ENCODE assay signal across 15 cellular contexts in the genomic region with DNA sequence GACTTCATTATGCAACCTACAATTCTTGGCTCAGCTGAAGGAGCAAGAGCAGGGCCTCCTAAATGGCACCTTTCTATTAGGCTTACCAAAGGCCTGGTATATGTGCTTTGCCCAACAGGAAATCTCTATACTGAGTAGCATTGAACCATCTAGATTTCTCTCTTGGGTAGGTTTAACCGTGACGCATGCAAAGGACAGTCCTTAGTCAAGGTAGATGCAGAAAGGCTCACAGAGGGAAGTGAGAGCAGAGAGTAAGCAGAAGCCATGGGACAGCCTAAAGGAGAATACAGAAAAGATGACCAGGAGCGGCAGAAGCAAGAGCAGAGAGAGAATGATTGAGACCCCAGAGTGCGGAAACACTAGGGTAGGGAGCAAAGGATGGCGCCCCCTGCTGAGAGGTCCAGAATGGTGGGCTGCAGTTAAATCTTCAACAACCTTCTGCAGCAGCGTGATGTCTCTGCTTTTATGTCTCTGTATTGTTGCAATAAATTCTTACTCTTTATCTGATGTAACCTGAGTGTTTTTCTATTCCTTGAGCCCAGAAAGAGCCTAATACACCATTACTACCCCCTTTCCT. TPM values are rescaled to one million over a fixed set of nuclear protein-coding genes. Genes with fewer than 3 reads are reported as not detected.
DNase-seq lines count a peak whose midpoint lies in the region; ATAC-seq and TF ChIP-seq lines count a peak whose summit lies in the region.
"Had no signal": no experiment of that assay in that cellular context is flagged by ENCODE, and none has a peak within 500 bp of the region (broad histone marks: within the 10 kb centered on the region; RNA-seq: fewer than 3 reads in every experiment).

No MANE protein-coding gene starts in this region.

- H3K18ac ChIP-seq in IMR-90 (ENCODE audit: low read depth, low read length) = no peak overlapping the region

- H3K36me3 Mint-ChIP-seq in neural crest cell (ENCODE audit: low read depth) = no peaks in the 10 kb centered on the region

- H3K27me3 Mint-ChIP-seq in neural crest cell (ENCODE audit: low read depth) = peaks cover 18% of the 10 kb centered on the region

- TF ChIP-seq POLR2A in IMR-90 (IDR thresholded peaks at IDR 0.05; ENCODE audit: low read depth, low read length) = no peak

- no peak overlapping the region for H3K14ac ChIP-seq in IMR-90 (replicated peaks; ENCODE audit: low read depth, low read length)

- no peaks in the 10 kb centered on the region for H3K9me2 ChIP-seq in SK-N-SH

- no peak overlapping the region for H3K4ac ChIP-seq in IMR-90 (ENCODE audit: low read depth, low read length)

- H4K91ac ChIP-seq in IMR-90 (ENCODE audit: insufficient read depth, low read depth, low read length) = no peak overlapping the region

- no peak overlapping the region for H4K8ac ChIP-seq in IMR-90 (ENCODE audit: low read depth in 2 of 2, low read length in 2 of 2)

- H3K79me1 ChIP-seq in IMR-90 (ENCODE audit: low read depth in 1 of 2, low read length in 2 of 2) = peaks cover 0 to under 1% of the 10 kb centered on the region in 2 experiments; a peak in 1 of 4 replicates

- H3K4me2 ChIP-seq in SK-N-SH (no peak overlapping the region), IMR-90 (ENCODE audit: low read depth, low read length) (no peak overlapping the region)

- no peak for ATAC-seq in SK-N-SH treated with all-trans-retinoic acid at 6 μM for 48 hours
- ATAC-seq in IMR-90 (ENCODE audit: low read depth) = no peak
- ATAC-seq: heart left ventricle, psoas muscle, Right ventricle myocardium inferior had no signal

- no peak for TF ChIP-seq RAD21 in SK-N-SH (IDR thresholded peaks at IDR 0.05; ENCODE audit: low read length)
- TF ChIP-seq RAD21 in IMR-90 (IDR thresholded peaks at IDR 0.05; ENCODE audit: low read length) = no peak

- intact Hi-C loops in IMR-90 (cut with micrococcal nuclease) = no loop called here

- no peaks in the 10 kb centered on the region; the same call in 1 of the 2 replicates for H3K27me3 ChIP-seq in SK-N-SH (ENCODE audit: insufficient read depth)
- peaks cover 11% of the 10 kb centered on the region for H3K27me3 ChIP-seq in IMR-90 (ENCODE audit: control insufficient read depth, insufficient read depth, low read length)
- no peaks in the 10 kb centered on the region for H3K27me3 ChIP-seq in brain microvascular endothelial cell (replicated peaks)

- H2BK5ac ChIP-seq in IMR-90 (ENCODE audit: low read depth, low read length, poor library complexity, severe bottlenecking) = no peak overlapping the region

- H2BK15ac ChIP-seq in IMR-90 (ENCODE audit: low read depth, low read length) = no peak overlapping the region

- peaks cover 3% of the 10 kb centered on the region for H3K9me3 Mint-ChIP-seq in neural crest cell

- TF ChIP-seq CTCF in SK-N-SH (IDR thresholded peaks at IDR 0.05) (peak; percentile 39), IMR-90 (conservative IDR thresholded peaks at IDR 0.05; ENCODE audit: low read depth, low read length) (peak; percentile 12; the same call in 1 of the 2 replicates), brain microvascular endothelial cell (IDR thresholded peaks at IDR 0.05; ENCODE audit: low read depth, low read length, missing control alignments) (peak; percentile 48), neural crest cell (conservative IDR thresholded peaks at IDR 0.05) (peak; percentile 29)

- CTCF ChIA-PET in SK-N-SH (lab: Yijun Ruan, JAX) (no interaction called here), IMR-90 (lab: Yijun Ruan, JAX) (no interaction called here)

- H3K4me1 ChIP-seq in SK-N-SH (ENCODE audit: control insufficient read depth in 1 of 2, insufficient read depth in 2 of 2, low read depth in 1 of 2, low read length in 1 of 2) (peaks cover 0 to 7% of the 10 kb centered on the region in 2 experiments; a peak in 2 of 4 replicates), IMR-90 (ENCODE audit: control insufficient read depth, insufficient read depth, low read length) (0 out of 2 replicates have a peak, but pooled peaks cover 2% of the 10 kb centered on the region)
- H3K4me1 ChIP-seq: psoas muscle had no signal

- no peaks in the 10 kb centered on the region for H3K79me2 ChIP-seq in SK-N-SH (ENCODE audit: insufficient read depth)

- H3K56ac ChIP-seq in IMR-90 (ENCODE audit: extremely low read depth, insufficient read depth, low read length) = no peak overlapping the region

- no peak for TF ChIP-seq EP300 in SK-N-SH (IDR thresholded peaks at IDR 0.05; ENCODE audit: borderline replicate concordance in 1 of 2, low read depth in 1 of 2, low read length in 1 of 2)

- H3K9me1 ChIP-seq in IMR-90 (ENCODE audit: insufficient read depth, low read length) = 0 out of 2 replicates have a peak, but pooled peaks cover 3% of the 10 kb centered on the region

- BruUV-seq in IMR-90 (replicated peaks; lab: Mats Ljungman, UMichigan) = no TSS peak

- no peaks in the 10 kb centered on the region for H3K36me3 ChIP-seq in SK-N-SH (replicated peaks in 1 of 2; ENCODE audit: control insufficient read depth in 1 of 2, insufficient read depth in 2 of 2, low read length in 1 of 2)
- no peaks in the 10 kb centered on the region for H3K36me3 ChIP-seq in IMR-90 (ENCODE audit: control insufficient read depth, insufficient read depth, low read length)
- no peaks in the 10 kb centered on the region for H3K36me3 ChIP-seq in brain microvascular endothelial cell (replicated peaks)
- H3K36me3 ChIP-seq: heart left ventricle, suprapubic skin had no signal

- in situ Hi-C loops in IMR-90 (cut with MboI; ENCODE audit: low sequenced_read_pairs) (no loop called here), brain microvascular endothelial cell (cut with HindIII; ENCODE audit: low pct_ligation_motif_present, low sequenced_read_pairs) (no loop called here)

- H3K23ac ChIP-seq in IMR-90 (ENCODE audit: low read depth, low read length) = no peak overlapping the region

- no peak overlapping the region for H2BK20ac ChIP-seq in IMR-90 (ENCODE audit: low read depth, low read length)

- no peak overlapping the region for H3K9ac ChIP-seq in SK-N-SH
- no peak overlapping the region for H3K9ac ChIP-seq in IMR-90 (ENCODE audit: low read depth, low read length)

- H4K20me1 ChIP-seq in SK-N-SH (ENCODE audit: insufficient read depth) (no peaks in the 10 kb centered on the region), IMR-90 (ENCODE audit: insufficient read depth, low read length) (no peaks in the 10 kb centered on the region)

- no peaks in the 10 kb centered on the region for H3K9me3 ChIP-seq in SK-N-SH
- H3K9me3 ChIP-seq in IMR-90 (ENCODE audit: control insufficient read depth, insufficient read depth, low read length) = no peaks in the 10 kb centered on the region
- H3K9me3 ChIP-seq: heart left ventricle, psoas muscle, suprapubic skin had no signal

- H2AK5ac ChIP-seq in IMR-90 (ENCODE audit: low read depth, low read length) = no peak overlapping the region

- H3K4me3 ChIP-seq in SK-N-SH (ENCODE audit: low read depth in 2 of 2, low read length in 1 of 2) (no peak overlapping the region), IMR-90 (ENCODE audit: insufficient read depth, low read depth, low read length) (no peak overlapping the region), brain microvascular endothelial cell (ENCODE audit: low read depth, low read length) (no peak overlapping the region)
- H3K4me3 ChIP-seq: heart left ventricle, psoas muscle, suprapubic skin had no signal

- POLR2A ChIA-PET in SK-N-SH (lab: Yijun Ruan, JAX) (no interaction called here), IMR-90 (lab: Charles Lee; ENCODE audit: unreplicated experiment) (no interaction called here)

- H2BK120ac ChIP-seq in IMR-90 (ENCODE audit: low read depth, low read length) = no peak overlapping the region

- H3K4me3 Mint-ChIP-seq in neural crest cell = peak overlapping the region; percentile 72

- H4K5ac ChIP-seq in IMR-90 (ENCODE audit: low read depth, low read length) = no peak overlapping the region

- H3K27ac Mint-ChIP-seq in neural crest cell (ENCODE audit: unreplicated experiment) = no peak overlapping the region

- DNase-seq in SK-N-SH (no peak), IMR-90 (no peak), brain microvascular endothelial cell (no peak), neural crest cell (ENCODE audit: low read depth, low spot score) (peak; percentile 20), HuH-7 (ENCODE audit: low spot score) (no peak), cerebellar nuclear complex (lab: John Stamatoyannopoulos, UW) (no peak)
- DNase-seq in central memory CD4-positive, alpha-beta T cell = no peak
- DNase-seq: activated CD4-positive, CD25-positive, alpha-beta regulatory T cell; heart left ventricle; mesenchymal stem cell; NCI-H345; psoas muscle had no signal

- dilution Hi-C loops in IMR-90 (cut with HindIII; ENCODE audit: low sequenced_read_pairs, unreplicated experiment) = no loop called here

- peaks cover 8% of the 10 kb centered on the region for H3F3A ChIP-seq in SK-N-SH (replicated peaks; ENCODE audit: insufficient read depth)

- H2AK9ac ChIP-seq in IMR-90 (replicated peaks; ENCODE audit: low read depth, low read length, poor library complexity) = no peak overlapping the region

- H3K4me1 Mint-ChIP-seq in neural crest cell = peaks cover 12% of the 10 kb centered on the region

- WGBS in SK-N-SH (ENCODE audit: low lambda C conversion rate) = 95% methylated on average over 6 of the region's 6 CpGs
- 100% methylated on average over 1 of the region's 6 CpGs; no CpG with 5 or more reads in 1 of the 2 experiments for WGBS in IMR-90 (ENCODE audit: extremely low coverage in 2 of 2, insufficient read length in 1 of 2), 2 experiments

- no peak overlapping the region for H2AFZ ChIP-seq in SK-N-SH (ENCODE audit: low read depth)
- H2AFZ ChIP-seq in IMR-90 (replicated peaks; ENCODE audit: low read length, poor library complexity) = no peak overlapping the region

- no peak overlapping the region for H3K27ac ChIP-seq in SK-N-SH (ENCODE audit: low read depth in 2 of 2, low read length in 1 of 2)
- H3K27ac ChIP-seq in IMR-90 (ENCODE audit: insufficient read depth, low read length) = no peak overlapping the region
- H3K27ac ChIP-seq in brain microvascular endothelial cell = no peak overlapping the region
- H3K27ac ChIP-seq: heart left ventricle, psoas muscle, suprapubic skin had no signal

RNA-seq across cellular contexts. Expression of a gene that starts 4.7 kb away (rescaled TPM):
- polyA plus RNA-seq in SK-N-SH (2012; rRNA removed) = 21.3 and 26.1 TPM in 2 replicates
- polyA plus RNA-seq in SK-N-SH (2012; cell fraction: cytosol; rRNA removed) = 28.7 and 30.3 TPM in 2 replicates
- 11.5 and 21.5 TPM in 2 replicates for polyA plus RNA-seq in SK-N-SH (2012; cell fraction: nucleus; rRNA removed)
- 50.3 and 70.4 TPM in 2 replicates for total RNA-seq in IMR-90 (2012; rRNA removed)
- 26.9 and 29.4 TPM in 2 replicates for polyA plus RNA-seq in IMR-90 (2012; rRNA removed)
- 7.3 and 13.5 TPM in 2 replicates for polyA plus RNA-seq in IMR-90 (2012; cell fraction: cytosol; rRNA removed)
- 3.2 and 21.3 TPM in 2 replicates for polyA plus RNA-seq in IMR-90 (2012; cell fraction: nucleus; rRNA removed; ENCODE audit: low replicate concordance)
- total RNA-seq in neural crest cell = 45.8 and 47.6 TPM in 2 replicates

RNA-seq across cellular contexts. Expression of a gene that starts 24.2 kb away (rescaled TPM):
- polyA plus RNA-seq in SK-N-SH (2012; rRNA removed) (13.0 and 21.5 TPM in 2 replicates), IMR-90 (2012; rRNA removed) (10.4 and 13.8 TPM in 2 replicates)
- polyA plus RNA-seq in SK-N-SH (2012; cell fraction: cytosol; rRNA removed) = 25.2 and 33.6 TPM in 2 replicates
- polyA plus RNA-seq in SK-N-SH (2012; cell fraction: nucleus; rRNA removed) = 9.2 and 15.6 TPM in 2 replicates
- total RNA-seq in IMR-90 (2012; rRNA removed) (11.8 and 26.4 TPM in 2 replicates), neural crest cell (31.6 and 32.7 TPM in 2 replicates)
- 2.1 and 3.2 TPM in 2 replicates for polyA plus RNA-seq in IMR-90 (2012; cell fraction: cytosol; rRNA removed)
- 3.1 and 10.1 TPM in 2 replicates for polyA plus RNA-seq in IMR-90 (2012; cell fraction: nucleus; rRNA removed; ENCODE audit: low replicate concordance)

RNA-seq across cellular contexts. Expression of a gene that starts 58.1 kb away (rescaled TPM):
- polyA plus RNA-seq in SK-N-SH (2012; rRNA removed) = not detected in 2 replicates
- not detected in 2 replicates for polyA plus RNA-seq in SK-N-SH (2012; cell fraction: cytosol; rRNA removed)
- polyA plus RNA-seq in SK-N-SH (2012; cell fraction: nucleus; rRNA removed) = 0.02 TPM in 1 of 2 replicates, not detected in the other
- total RNA-seq in IMR-90 (2012; rRNA removed) = not detected in 2 replicates
- polyA plus RNA-seq in IMR-90 (2012; rRNA removed) = not detected in 2 replicates
- polyA plus RNA-seq in IMR-90 (2012; cell fraction: cytosol; rRNA removed) = not detected in 2 replicates
- 0.03 TPM in 1 of 2 replicates, not detected in the other for polyA plus RNA-seq in IMR-90 (2012; cell fraction: nucleus; rRNA removed; ENCODE audit: low replicate concordance)
- 0.07 TPM in 1 of 2 replicates, not detected in the other for total RNA-seq in neural crest cell
- polyA plus RNA-seq: heart left ventricle had no signal
